ENCODE assay signal across 24 cellular contexts in genomic region chr5:9865574-9865973, GRCh38.
"Had no signal": no experiment of that assay in that cellular context is flagged by ENCODE, and none has a peak within 500 bp of the region (broad histone marks: within the 10 kb centered on the region; RNA-seq: fewer than 3 reads in every experiment).

No MANE protein-coding gene starts in this region.

- H3K27ac ChIP-seq: breast epithelium, SJCRH30 had no signal

- H3K36me3 ChIP-seq: breast epithelium, SJCRH30 had no signal

- H3K4me1 Mint-ChIP-seq: activated naive CD4-positive, alpha-beta T cell treated with anti-CD3 and anti-CD28 coated beads, Interleukin-2, amount 50 U/mL, for 24 hours had no signal

- H3K36me3 Mint-ChIP-seq: activated naive CD4-positive, alpha-beta T cell treated with anti-CD3 and anti-CD28 coated beads, Interleukin-2, amount 50 U/mL, for 24 hours had no signal

- H3K4me3 Mint-ChIP-seq: activated CD8-positive, alpha-beta T cell treated with anti-CD3 and anti-CD28 coated beads, Interleukin-2, amount 10 ng/mL, durations not matched to agents 7 days and 5 days; activated naive CD4-positive, alpha-beta T cell treated with anti-CD3 and anti-CD28 coated beads, Interleukin-2, amount 50 U/mL, for 24 hours had no signal

- H3K4me3 ChIP-seq: breast epithelium, SJCRH30 had no signal

- H3K4me1 ChIP-seq: breast epithelium, SJCRH30 had no signal

- ATAC-seq: activated CD8-positive, alpha-beta T cell treated with anti-CD3 and anti-CD28 coated beads, Interleukin-2, amount 10 ng/mL, durations not matched to agents 7 days and 5 days; Right ventricle myocardium inferior had no signal

- H3K9me2 ChIP-seq: SK-N-SH had no signal

- H3K4me2 ChIP-seq: SK-N-SH had no signal

- H3K9me3 ChIP-seq: SJCRH30 had no signal

- H3K27ac Mint-ChIP-seq: activated CD8-positive, alpha-beta T cell treated with anti-CD3 and anti-CD28 coated beads, Interleukin-2, amount 10 ng/mL, durations not matched to agents 7 days and 5 days; activated naive CD4-positive, alpha-beta T cell treated with anti-CD3 and anti-CD28 coated beads, Interleukin-2, amount 50 U/mL, for 24 hours had no signal

- H3K27me3 Mint-ChIP-seq: activated naive CD4-positive, alpha-beta T cell treated with anti-CD3 and anti-CD28 coated beads, Interleukin-2, amount 50 U/mL, for 24 hours had no signal

- DNase-seq: activated CD4-positive, alpha-beta T cell treated with anti-CD3 and anti-CD28 coated beads for 48 hours; activated CD4-positive, alpha-beta T cell treated with anti-CD3 and anti-CD28 coated beads, Interleukin-2, amount 50 U/mL, for 4 hours; activated CD4-positive, CD25-positive, alpha-beta regulatory T cell treated with anti-CD3 and anti-CD28 coated beads, Interleukin-2, amount 50 U/mL, for 72 hours; activated CD8-positive, alpha-beta memory T cell treated with anti-CD3 and anti-CD28 coated beads, Interleukin-2, amount 50 U/mL, for 48 hours; activated CD8-positive, alpha-beta T cell treated with anti-CD3 and anti-CD28 coated beads, Interleukin-2, amount 10 ng/mL, durations not matched to agents 7 days and 5 days; activated naive CD4-positive, alpha-beta T cell; activated T-cell treated with anti-CD3 and anti-CD28 coated beads, Interleukin-2, amount 50 U/mL, for 1 hour; aorta; caudate nucleus; Karpas-422; NCI-H1048; NCI-H146; NCI-H187 treated with DMSO at 0.1 percent for 48 hours; NCI-H2081 treated with DMSO at 0.1 percent for 48 hours; NCI-H2171 treated with DMSO at 0.1 percent for 48 hours; NCI-H226; NCI-H526 treated with DMSO at 0.1 percent for 48 hours; RPMI8226; SJCRH30; SK-N-SH; T-helper 1 cell had no signal
